In genomic region chr4:108103096-108103495, GRCh38 we compare ENCODE assay signal across 19 cellular contexts.
A peak's percentile ranks its signal among the peaks of the same experiment; 100 is the strongest.
DNase-seq lines count a peak whose midpoint lies in the region; ATAC-seq and TF ChIP-seq lines count a peak whose summit lies in the region.
"Had no signal": no experiment of that assay in that cellular context is flagged by ENCODE, and none has a peak within 500 bp of the region (broad histone marks: within the 10 kb centered on the region; RNA-seq: fewer than 3 reads in every experiment).

No MANE protein-coding gene starts in this region.

- intact Hi-C loops in activated CD4-positive, alpha-beta memory T cell treated with anti-CD3 and anti-CD28 coated beads for 36 hours (cut with micrococcal nuclease), result no loop called here
- intact Hi-C loops in CD4-positive, alpha-beta T cell (cut with DNase I, micrococcal nuclease), result loop anchor here (2.0 kb wide), 2 partner anchors 14 to 18 kb away; no protein-coding TSS in a partner anchor

- no peaks in the 10 kb centered on the region for H3K36me3 ChIP-seq in Karpas-422 (ENCODE audit: insufficient read depth, low read length)

- H2AFZ ChIP-seq in Karpas-422 (ENCODE audit: low read length), result no peak overlapping the region

- POLR2A ChIA-PET in activated CD4-positive, alpha-beta memory T cell treated with anti-CD3 and anti-CD28 coated beads for 36 hours (lab: Charles Lee), result no interaction called here
- POLR2A ChIA-PET in activated CD4-positive, alpha-beta memory T cell treated with anti-CD3 and anti-CD28 coated beads, Interleukin-2, amount 10 ng/mL, durations not matched to agents 7 days and 5 days (lab: Charles Lee), result no interaction called here
- POLR2A ChIA-PET in CD4-positive, alpha-beta T cell (lab: Charles Lee), result interaction anchor here (0.6 to 7.6 kb wide), 9 partner anchors 9 to 72 kb away, joined by 3 to 81 read pairs (median 4); partner anchors contain the start of gene LEF1
- POLR2A ChIA-PET in activated CD8-positive, alpha-beta T cell treated with anti-CD3 and anti-CD28 coated beads, Interleukin-2, amount 10 ng/mL, durations not matched to agents 7 days and 5 days (lab: Charles Lee), result interaction anchor here (0.8 to 1.4 kb wide), 3 partner anchors 10 to 12 kb away, joined by 3 to 4 read pairs (median 3); no protein-coding TSS in a partner anchor

- peak; percentile 15 for ATAC-seq in CD4-positive, alpha-beta T cell (ENCODE audit: poor library complexity)
- ATAC-seq in activated CD8-positive, alpha-beta T cell treated with anti-CD3 and anti-CD28 coated beads, Interleukin-2, amount 10 ng/mL, durations not matched to agents 7 days and 5 days, result no peak
- ATAC-seq: A549, Right ventricle myocardium inferior had no signal

- TF ChIP-seq CTCF in CD4-positive, alpha-beta T cell (IDR thresholded peaks at IDR 0.05), result no peak

- peaks cover 79% of the 10 kb centered on the region for H3K4me1 Mint-ChIP-seq in activated CD4-positive, alpha-beta memory T cell treated with anti-CD3 and anti-CD28 coated beads for 36 hours (ENCODE audit: low read depth)
- H3K4me1 Mint-ChIP-seq in activated CD4-positive, alpha-beta memory T cell treated with anti-CD3 and anti-CD28 coated beads, Interleukin-2, amount 10 ng/mL, durations not matched to agents 7 days and 5 days, result peaks cover 29% of the 10 kb centered on the region
- peaks cover 92% of the 10 kb centered on the region for H3K4me1 Mint-ChIP-seq in CD4-positive, alpha-beta T cell (ENCODE audit: low read depth)
- H3K4me1 Mint-ChIP-seq in activated CD8-positive, alpha-beta T cell treated with anti-CD3 and anti-CD28 coated beads, Interleukin-2, amount 10 ng/mL, durations not matched to agents 7 days and 5 days (ENCODE audit: low read depth), result peaks cover 83% of the 10 kb centered on the region

- CTCF ChIA-PET in activated CD4-positive, alpha-beta memory T cell treated with anti-CD3 and anti-CD28 coated beads for 36 hours (lab: Charles Lee), result interaction anchor here (0.9 to 2.2 kb wide), 3 partner anchors 9 to 47 kb away, joined by 3 to 5 read pairs (median 4); no protein-coding TSS in a partner anchor
- CTCF ChIA-PET in activated CD4-positive, alpha-beta memory T cell treated with anti-CD3 and anti-CD28 coated beads, Interleukin-2, amount 10 ng/mL, durations not matched to agents 7 days and 5 days (lab: Charles Lee), result no interaction called here
- CTCF ChIA-PET in CD4-positive, alpha-beta T cell (lab: Charles Lee), result interaction anchor here (0.6 to 2.4 kb wide), 2 partner anchors 44 to 73 kb away, joined by 3 to 10 read pairs; no protein-coding TSS in a partner anchor
- CTCF ChIA-PET in activated CD8-positive, alpha-beta T cell treated with anti-CD3 and anti-CD28 coated beads, Interleukin-2, amount 10 ng/mL, durations not matched to agents 7 days and 5 days (lab: Charles Lee), result interaction anchor here (0.8 to 2.4 kb wide), 8 partner anchors 10 to 72 kb away, joined by 3 to 7 read pairs (median 4); no protein-coding TSS in a partner anchor

- no peak overlapping the region for H3K4me3 ChIP-seq in Karpas-422 (ENCODE audit: low read length)
- H3K4me3 ChIP-seq: A549; BLaER1 treated with 17β-estradiol and CSF1 and Interleukin-3, amounts not matched to agents 10 nM and 100 nM had no signal

- peak overlapping the region; percentile 21 for H3K27ac Mint-ChIP-seq in activated CD4-positive, alpha-beta memory T cell treated with anti-CD3 and anti-CD28 coated beads for 36 hours
- H3K27ac Mint-ChIP-seq in activated CD4-positive, alpha-beta memory T cell treated with anti-CD3 and anti-CD28 coated beads, Interleukin-2, amount 10 ng/mL, durations not matched to agents 7 days and 5 days, result no peak overlapping the region
- H3K27ac Mint-ChIP-seq in CD4-positive, alpha-beta T cell, result peak overlapping the region; percentile 92
- H3K27ac Mint-ChIP-seq in activated CD8-positive, alpha-beta T cell treated with anti-CD3 and anti-CD28 coated beads, Interleukin-2, amount 10 ng/mL, durations not matched to agents 7 days and 5 days, result peak overlapping the region; percentile 50

- DNase-seq in activated CD4-positive, alpha-beta memory T cell treated with anti-CD3 and anti-CD28 coated beads for 36 hours, result no peak
- no peak for DNase-seq in activated CD4-positive, alpha-beta memory T cell treated with anti-CD3 and anti-CD28 coated beads, Interleukin-2, amount 10 ng/mL, durations not matched to agents 7 days and 5 days
- DNase-seq in CD4-positive, alpha-beta T cell, result no peak
- DNase-seq in activated CD8-positive, alpha-beta T cell treated with anti-CD3 and anti-CD28 coated beads, Interleukin-2, amount 10 ng/mL, durations not matched to agents 7 days and 5 days, result no peak
- DNase-seq in foreskin melanocyte (peak; percentile 80), retina (no peak), Ammon's horn (ENCODE audit: low spot score) (no peak), Karpas-422 (no peak)
- DNase-seq: Caco-2; KG1; MV-4-11; NCI-H187; NCI-H2107; NCI-H510A; NCI-H748 treated with DMSO at 0.1 percent for 48 hours; NK-92 treated with Interleukin-12 subunit alpha and Interleukin-12 subunit beta, amount 100 ng/mL, for 24 hours had no signal

- no peaks in the 10 kb centered on the region for H3K9me3 Mint-ChIP-seq in activated CD4-positive, alpha-beta memory T cell treated with anti-CD3 and anti-CD28 coated beads for 36 hours
- no peaks in the 10 kb centered on the region for H3K9me3 Mint-ChIP-seq in activated CD4-positive, alpha-beta memory T cell treated with anti-CD3 and anti-CD28 coated beads, Interleukin-2, amount 10 ng/mL, durations not matched to agents 7 days and 5 days
- no peaks in the 10 kb centered on the region for H3K9me3 Mint-ChIP-seq in CD4-positive, alpha-beta T cell
- no peaks in the 10 kb centered on the region for H3K9me3 Mint-ChIP-seq in activated CD8-positive, alpha-beta T cell treated with anti-CD3 and anti-CD28 coated beads, Interleukin-2, amount 10 ng/mL, durations not matched to agents 7 days and 5 days (ENCODE audit: insufficient read depth)

- no peak overlapping the region for H3K4me3 Mint-ChIP-seq in activated CD4-positive, alpha-beta memory T cell treated with anti-CD3 and anti-CD28 coated beads for 36 hours
- H3K4me3 Mint-ChIP-seq in activated CD4-positive, alpha-beta memory T cell treated with anti-CD3 and anti-CD28 coated beads, Interleukin-2, amount 10 ng/mL, durations not matched to agents 7 days and 5 days, result no peak overlapping the region
- peak overlapping the region; percentile 36 for H3K4me3 Mint-ChIP-seq in CD4-positive, alpha-beta T cell
- no peak overlapping the region for H3K4me3 Mint-ChIP-seq in activated CD8-positive, alpha-beta T cell treated with anti-CD3 and anti-CD28 coated beads, Interleukin-2, amount 10 ng/mL, durations not matched to agents 7 days and 5 days

- no peaks in the 10 kb centered on the region for H3K4me1 ChIP-seq in Karpas-422 (ENCODE audit: low read length)
- H3K4me1 ChIP-seq: A549, Caco-2 had no signal

- H3K27ac ChIP-seq in CD4-positive, alpha-beta T cell (ENCODE audit: low read depth, low read length), result peak overlapping the region; percentile 42
- no peak overlapping the region for H3K27ac ChIP-seq in Karpas-422 (ENCODE audit: low read length)
- H3K27ac ChIP-seq: A549; BLaER1 treated with 17β-estradiol and CSF1 and Interleukin-3, amounts not matched to agents 10 nM and 100 nM had no signal

- no peaks in the 10 kb centered on the region for H4K20me1 ChIP-seq in Karpas-422 (ENCODE audit: insufficient read depth, low read depth, low read length)

- H3K9me3 ChIP-seq in CD4-positive, alpha-beta T cell (ENCODE audit: control insufficient read depth, low read length), result no peaks in the 10 kb centered on the region
- H3K9me3 ChIP-seq in Karpas-422 (ENCODE audit: low read length), result no peaks in the 10 kb centered on the region
- H3K9me3 ChIP-seq: A549; BLaER1 treated with 17β-estradiol and CSF1 and Interleukin-3, amounts not matched to agents 10 nM and 100 nM; Caco-2 had no signal

- H3K36me3 Mint-ChIP-seq in activated CD4-positive, alpha-beta memory T cell treated with anti-CD3 and anti-CD28 coated beads for 36 hours, result peaks cover 32% of the 10 kb centered on the region
- H3K36me3 Mint-ChIP-seq in activated CD4-positive, alpha-beta memory T cell treated with anti-CD3 and anti-CD28 coated beads, Interleukin-2, amount 10 ng/mL, durations not matched to agents 7 days and 5 days (ENCODE audit: low read depth), result peaks cover 32% of the 10 kb centered on the region
- peaks cover 89% of the 10 kb centered on the region for H3K36me3 Mint-ChIP-seq in CD4-positive, alpha-beta T cell (ENCODE audit: low read depth)
- peaks cover 73% of the 10 kb centered on the region for H3K36me3 Mint-ChIP-seq in activated CD8-positive, alpha-beta T cell treated with anti-CD3 and anti-CD28 coated beads, Interleukin-2, amount 10 ng/mL, durations not matched to agents 7 days and 5 days (ENCODE audit: low read depth)

- H3K27me3 Mint-ChIP-seq in activated CD4-positive, alpha-beta memory T cell treated with anti-CD3 and anti-CD28 coated beads for 36 hours, result no peaks in the 10 kb centered on the region
- peaks cover 15% of the 10 kb centered on the region for H3K27me3 Mint-ChIP-seq in activated CD4-positive, alpha-beta memory T cell treated with anti-CD3 and anti-CD28 coated beads, Interleukin-2, amount 10 ng/mL, durations not matched to agents 7 days and 5 days
- no peaks in the 10 kb centered on the region for H3K27me3 Mint-ChIP-seq in CD4-positive, alpha-beta T cell
- no peaks in the 10 kb centered on the region for H3K27me3 Mint-ChIP-seq in activated CD8-positive, alpha-beta T cell treated with anti-CD3 and anti-CD28 coated beads, Interleukin-2, amount 10 ng/mL, durations not matched to agents 7 days and 5 days (ENCODE audit: low read depth)

- no peaks in the 10 kb centered on the region for H3K79me2 ChIP-seq in Karpas-422 (ENCODE audit: low read length)

- no peaks in the 10 kb centered on the region for H3K27me3 ChIP-seq in CD4-positive, alpha-beta T cell (ENCODE audit: control insufficient read depth, insufficient read depth, low read length)
- no peaks in the 10 kb centered on the region for H3K27me3 ChIP-seq in Karpas-422 (ENCODE audit: low read length)
- H3K27me3 ChIP-seq: BLaER1 treated with 17β-estradiol and CSF1 and Interleukin-3, amounts not matched to agents 10 nM and 100 nM had no signal

- no peak overlapping the region for H3K9ac ChIP-seq in Karpas-422 (ENCODE audit: low read length)
- H3K9ac ChIP-seq: BLaER1 treated with 17β-estradiol and CSF1 and Interleukin-3, amounts not matched to agents 10 nM and 100 nM had no signal

- no peak overlapping the region for H3K4me2 ChIP-seq in Karpas-422 (ENCODE audit: low read depth, low read length, poor library complexity, severe bottlenecking)
- H3K4me2 ChIP-seq: A549 had no signal

- no peaks in the 10 kb centered on the region for H3K9me2 ChIP-seq in Karpas-422 (replicated peaks; ENCODE audit: insufficient read depth, low read length)

Comparison
In these comparisons a context has a peak if more than half of its experiments do, and no peak if none do; other contexts are left out.
1. POLR2A ChIA-PET loops: an anchor here in CD4-positive, alpha-beta T cell (0.6 to 7.6 kb wide) and activated CD8-positive, alpha-beta T cell treated with anti-CD3 and anti-CD28 coated beads, Interleukin-2, amount 10 ng/mL, durations not matched to agents 7 days and 5 days (0.8 to 1.4 kb wide); none called in activated CD4-positive, alpha-beta memory T cell treated with anti-CD3 and anti-CD28 coated beads for 36 hours and activated CD4-positive, alpha-beta memory T cell treated with anti-CD3 and anti-CD28 coated beads, Interleukin-2, amount 10 ng/mL, durations not matched to agents 7 days and 5 days.